8 cellular contexts compared by ENCODE assay signal in the genomic region with DNA sequence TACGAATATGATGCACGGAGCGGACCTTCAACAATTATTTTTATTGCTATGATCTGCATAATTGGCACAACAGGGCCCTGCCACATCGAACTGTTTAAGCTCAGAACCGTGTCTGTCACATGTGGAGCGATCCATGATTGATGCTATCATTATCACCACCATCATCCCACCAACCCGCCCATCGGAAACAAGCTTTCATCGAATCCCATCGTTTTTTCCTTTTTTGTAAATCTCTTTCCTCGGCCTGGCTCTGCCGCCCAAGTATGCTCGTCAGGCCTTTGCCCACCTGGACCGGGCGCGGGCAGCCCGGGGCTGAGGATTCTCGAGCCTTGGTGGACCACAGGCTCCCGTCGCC. TPM values are rescaled to one million over a fixed set of nuclear protein-coding genes. Genes with fewer than 3 reads are reported as not detected.
DNase-seq lines count a peak whose midpoint lies in the region; ATAC-seq and TF ChIP-seq lines count a peak whose summit lies in the region.

No MANE protein-coding gene starts in this region.

- TF ChIP-seq POLR2A in breast epithelium (IDR thresholded peaks at IDR 0.05) = no peak

- H3K9me3 Mint-ChIP-seq in Calu3 (ENCODE audit: low read depth, unreplicated experiment) = no peaks in the 10 kb centered on the region
- no peaks in the 10 kb centered on the region for H3K9me3 Mint-ChIP-seq in nephron

- TF ChIP-seq CTCF in Calu3 (IDR thresholded peaks at IDR 0.05; ENCODE audit: unreplicated experiment) (no peak), breast epithelium (IDR thresholded peaks at IDR 0.05) (no peak), nephron (IDR thresholded peaks at IDR 0.05; ENCODE audit: unreplicated experiment in 3 of 3) (no peak), foreskin keratinocyte (conservative IDR thresholded peaks at IDR 0.05) (no peak)

- H3K4me1 ChIP-seq in breast epithelium (peaks cover 7 to 12% of the 10 kb centered on the region in 2 donors), foreskin keratinocyte (no peaks in the 10 kb centered on the region)

- no peaks in the 10 kb centered on the region for H3K27me3 ChIP-seq in breast epithelium
- no peaks in the 10 kb centered on the region for H3K27me3 ChIP-seq in foreskin keratinocyte

- peak; percentile 5 for ATAC-seq in HG02973 (IDR thresholded peaks at IDR 0.05; ENCODE audit: unreplicated experiment)
- no peak for ATAC-seq in foreskin keratinocyte
- no peak for ATAC-seq in HG02981 (IDR thresholded peaks at IDR 0.05; ENCODE audit: unreplicated experiment)

- no peaks in the 10 kb centered on the region for H3K9me3 ChIP-seq in breast epithelium

- peaks cover 34% of the 10 kb centered on the region for H3K36me3 Mint-ChIP-seq in Calu3 (ENCODE audit: insufficient read depth, unreplicated experiment)
- peaks cover 3% of the 10 kb centered on the region for H3K36me3 Mint-ChIP-seq in nephron (ENCODE audit: low read depth)

- peak overlapping the region; percentile 74 to 86 (median 84) for H3K4me3 ChIP-seq in breast epithelium

- no peak for DNase-seq in Calu3
- DNase-seq in breast epithelium (ENCODE audit: low spot score in 2 of 2) = no peak
- DNase-seq in nucleus accumbens (lab: John Stamatoyannopoulos, UW) = no peak
- no peak for DNase-seq in foreskin keratinocyte
- DNase-seq in Ammon's horn (ENCODE audit: low spot score) = no peak

- H3K36me3 ChIP-seq in breast epithelium = peaks cover 3% of the 10 kb centered on the region

- BruUV-seq in Calu3 (replicated peaks; lab: Mats Ljungman, UMichigan) = no TSS peak

- intact Hi-C loops in Calu3 (cut with micrococcal nuclease; ENCODE audit: unreplicated experiment) = no loop called here
- intact Hi-C loops in breast epithelium (cut with DNase I; ENCODE audit: low total_unique reads) = no loop called here

- H3K4me1 Mint-ChIP-seq in Calu3 (ENCODE audit: low read depth, unreplicated experiment) = no peaks in the 10 kb centered on the region
- peaks cover 4% of the 10 kb centered on the region for H3K4me1 Mint-ChIP-seq in nephron

- H3K27me3 Mint-ChIP-seq in Calu3 (ENCODE audit: unreplicated experiment) (no peaks in the 10 kb centered on the region), nephron (ENCODE audit: low read depth) (no peaks in the 10 kb centered on the region)

- H3K4me3 Mint-ChIP-seq in Calu3 (ENCODE audit: low read depth, unreplicated experiment) (peak overlapping the region; percentile 73), nephron (peak overlapping the region; percentile 93 to 97 (median 94))

- H3K27ac Mint-ChIP-seq in Calu3 (ENCODE audit: unreplicated experiment) (peak overlapping the region; percentile 67), nephron (peak overlapping the region; percentile 73 to 98 (median 96))

- H3K27ac ChIP-seq in breast epithelium = no peak overlapping the region
- H3K27ac ChIP-seq in foreskin keratinocyte = no peak overlapping the region

- CTCF ChIA-PET in Calu3 (lab: Charles Lee) = interaction anchor here (0.8 kb wide), 1 partner anchor 49 kb away, joined by 5 read pairs; no protein-coding TSS in a partner anchor

RNA-seq across cellular contexts. Expression of gene DCAF15, which starts 0.5 kb away (rescaled TPM):
- total RNA-seq in Calu3 (2022) (34.0 and 35.5 TPM in 2 replicates), breast epithelium (10 to 100 TPM; 13.4 to 22.7 (median 19.0) TPM), foreskin keratinocyte (32.6 and 33.9 TPM in 2 replicates)
- polyA plus RNA-seq in foreskin keratinocyte = 37.1 and 42.8 TPM in 2 replicates

RNA-seq across cellular contexts. Expression of gene PODNL1, which starts 13.6 kb away (rescaled TPM):
- total RNA-seq in Calu3 (2022) = not detected in 2 replicates
- 1 to 10 TPM in 2 of 3 donors, under 1 TPM in 1; 0.80 to 8.8 (median 2.3) TPM for total RNA-seq in breast epithelium
- 0.28 and 0.44 TPM in 2 replicates for total RNA-seq in foreskin keratinocyte
- 0.39 and 0.99 TPM in 2 replicates for polyA plus RNA-seq in foreskin keratinocyte

RNA-seq across cellular contexts. Expression of gene CC2D1A, which starts 45.8 kb away (rescaled TPM):
- total RNA-seq in Calu3 (2022) (37.2 and 41.7 TPM in 2 replicates), breast epithelium (10 to 100 TPM; 16.6 to 50.1 (median 43.6) TPM), foreskin keratinocyte (28.9 and 29.0 TPM in 2 replicates)
- polyA plus RNA-seq in foreskin keratinocyte = 25.9 and 27.9 TPM in 2 replicates

RNA-seq across cellular contexts. Expression of gene BRME1, which starts 45.9 kb away (rescaled TPM):
- 1.0 and 1.5 TPM in 2 replicates for total RNA-seq in Calu3 (2022)
- total RNA-seq in breast epithelium = 1 to 10 TPM; 1.3 to 6.3 (median 1.6) TPM
- 0.68 and 0.78 TPM in 2 replicates for total RNA-seq in foreskin keratinocyte
- polyA plus RNA-seq in foreskin keratinocyte = 0.33 and 0.58 TPM in 2 replicates

RNA-seq across cellular contexts. Expression of gene RFX1, which starts 54.3 kb away (rescaled TPM):
- total RNA-seq in Calu3 (2022) (13.8 and 14.9 TPM in 2 replicates), breast epithelium (1 to 10 TPM; 2.6 to 3.7 (median 3.6) TPM), foreskin keratinocyte (4.2 and 4.6 TPM in 2 replicates)
- polyA plus RNA-seq in foreskin keratinocyte = 3.2 and 3.7 TPM in 2 replicates
